In genomic region chr7:77002678-77003233, GRCh38 we compare ENCODE assay signal across 17 cellular contexts. TPM values are rescaled to one million over a fixed set of nuclear protein-coding genes. Genes with fewer than 3 reads are reported as not detected.
"Had no signal": no experiment of that assay in that cellular context is flagged by ENCODE, and none has a peak within 500 bp of the region (broad histone marks: within the 10 kb centered on the region; RNA-seq: fewer than 3 reads in every experiment).

No MANE protein-coding gene starts in this region.

RNA-seq across cellular contexts. Expression of gene SPDYE17, which starts 29.4 kb away (rescaled TPM):
- total RNA-seq: colonic mucosa, dermis blood vessel endothelial cell, endodermal cell, endothelial cell of umbilical vein, hepatocyte, kidney epithelial cell, left colon, liver, mammary epithelial cell, mucosa of gallbladder, myocyte, natural killer cell, pancreas, psoas muscle, right lobe of liver, testis, tibial nerve had no signal

RNA-seq across cellular contexts. Expression of gene SPDYE18, which starts 59.6 kb away (rescaled TPM):
- total RNA-seq: dermis blood vessel endothelial cell, hepatocyte, myocyte had no signal
